In the genomic region with DNA sequence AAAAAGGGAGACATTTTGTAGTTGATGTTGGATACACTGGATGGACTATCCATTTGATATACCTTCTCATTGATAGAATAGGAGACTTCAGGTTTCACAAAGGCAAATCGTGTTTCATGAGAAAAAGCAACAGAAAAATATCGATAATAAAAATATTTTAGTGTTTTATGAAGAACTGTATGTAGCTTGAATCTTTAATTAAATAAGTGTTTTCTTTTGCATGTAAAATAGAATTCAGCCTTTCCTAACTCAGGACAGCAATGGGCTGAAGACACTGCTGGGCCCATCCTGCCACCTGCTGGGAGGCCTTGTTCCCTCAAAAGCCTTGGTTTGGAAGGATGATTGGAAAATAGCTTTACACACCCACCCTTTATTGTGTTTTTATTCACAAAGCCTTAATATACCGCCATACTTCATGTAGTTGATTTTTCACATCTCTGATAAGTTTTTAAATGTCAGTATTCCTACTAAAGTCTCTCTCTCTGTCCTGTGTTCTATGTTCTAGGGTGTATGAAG, we compare ENCODE assay signal across 1 cellular context.
TF ChIP-seq lines count a peak whose summit lies in the region.

No MANE protein-coding gene starts in this region.

TF ChIP-seq in A549, 52 proteins besides CTCF, POLR2A, EP300 and RAD21:
- peak; percentile 74 for TF ChIP-seq SMC3 (IDR thresholded peaks at IDR 0.05)
